Comparison of ENCODE assay signal across 8 cellular contexts in genomic region chr1:236904874-236905741, GRCh38.
DNase-seq lines count a peak whose midpoint lies in the region; ATAC-seq and TF ChIP-seq lines count a peak whose summit lies in the region.
"Had no signal": no experiment of that assay in that cellular context is flagged by ENCODE, and none has a peak within 500 bp of the region (broad histone marks: within the 10 kb centered on the region; RNA-seq: fewer than 3 reads in every experiment).

No MANE protein-coding gene starts in this region.

- no peak overlapping the region for H3K27ac ChIP-seq in gastrocnemius medialis

- TF ChIP-seq CTCF in epithelial cell of esophagus (IDR thresholded peaks at IDR 0.05; ENCODE audit: insufficient read depth, low read depth, low read length, missing control alignments) (no peak), gastrocnemius medialis (IDR thresholded peaks at IDR 0.05 in 4 of 5, conservative IDR thresholded peaks at IDR 0.05 in 1 of 5) (no peak)

- H3K27me3 ChIP-seq in gastrocnemius medialis = no peaks in the 10 kb centered on the region
- no peaks in the 10 kb centered on the region for H3K27me3 ChIP-seq in HAP-1 (ENCODE audit: low read depth)

- TF ChIP-seq POLR2A in gastrocnemius medialis (IDR thresholded peaks at IDR 0.05) = no peak

- H3K4me3 ChIP-seq in epithelial cell of esophagus (ENCODE audit: low read length) (no peak overlapping the region), gastrocnemius medialis (no peak overlapping the region), HAP-1 (no peak overlapping the region)

- DNase-seq in GM04504 (ENCODE audit: low read depth) (peak; percentile 55), NOMO-1 (lab: John Stamatoyannopoulos, UW; ENCODE audit: unreplicated experiment in 2 of 2) (peak; percentile 45 to 82), epithelial cell of esophagus (ENCODE audit: low read depth) (peak; percentile 93), gastrocnemius medialis (no peak), HAP-1 (ENCODE audit: low spot score in 2 of 2) (no peak), COR-L47 (lab: John Stamatoyannopoulos, UW) (no peak)
- DNase-seq: NCI-H2107 had no signal

- H3K36me3 ChIP-seq in gastrocnemius medialis = peaks cover 0 to 23% of the 10 kb centered on the region in 2 donors
- no peaks in the 10 kb centered on the region; the same call in 1 of the 2 replicates for H3K36me3 ChIP-seq in HAP-1 (replicated peaks)

- intact Hi-C loops in gastrocnemius medialis (cut with DNase I; ENCODE audit: low total_unique reads) = no loop called here

- in situ Hi-C loops in gastrocnemius medialis (cut with MboI; ENCODE audit: low sequenced_read_pairs in 4 of 4) (no loop called here), HAP-1 (cut with MboI; ENCODE audit: low sequenced_read_pairs) (no loop called here)

- peak; percentile 74 to 76 for ATAC-seq in gastrocnemius medialis
- no peak for ATAC-seq in GM21360 (IDR thresholded peaks at IDR 0.05; ENCODE audit: unreplicated experiment)

- H3K4me1 ChIP-seq in gastrocnemius medialis (no peaks in the 10 kb centered on the region), HAP-1 (no peaks in the 10 kb centered on the region)

- H3K9me3 ChIP-seq in gastrocnemius medialis (no peaks in the 10 kb centered on the region), HAP-1 (no peaks in the 10 kb centered on the region)

Comparison
In these comparisons a context has a peak if more than half of its experiments do, and no peak if none do; other contexts are left out.
1. DNase-seq: peak in GM04504 (single experiment), NOMO-1 (2 of 2) and epithelial cell of esophagus (single experiment); none in gastrocnemius medialis (0 of 2), HAP-1 (0 of 2) and COR-L47 (single experiment).